1 cellular context compared by ENCODE assay signal in the genomic region with DNA sequence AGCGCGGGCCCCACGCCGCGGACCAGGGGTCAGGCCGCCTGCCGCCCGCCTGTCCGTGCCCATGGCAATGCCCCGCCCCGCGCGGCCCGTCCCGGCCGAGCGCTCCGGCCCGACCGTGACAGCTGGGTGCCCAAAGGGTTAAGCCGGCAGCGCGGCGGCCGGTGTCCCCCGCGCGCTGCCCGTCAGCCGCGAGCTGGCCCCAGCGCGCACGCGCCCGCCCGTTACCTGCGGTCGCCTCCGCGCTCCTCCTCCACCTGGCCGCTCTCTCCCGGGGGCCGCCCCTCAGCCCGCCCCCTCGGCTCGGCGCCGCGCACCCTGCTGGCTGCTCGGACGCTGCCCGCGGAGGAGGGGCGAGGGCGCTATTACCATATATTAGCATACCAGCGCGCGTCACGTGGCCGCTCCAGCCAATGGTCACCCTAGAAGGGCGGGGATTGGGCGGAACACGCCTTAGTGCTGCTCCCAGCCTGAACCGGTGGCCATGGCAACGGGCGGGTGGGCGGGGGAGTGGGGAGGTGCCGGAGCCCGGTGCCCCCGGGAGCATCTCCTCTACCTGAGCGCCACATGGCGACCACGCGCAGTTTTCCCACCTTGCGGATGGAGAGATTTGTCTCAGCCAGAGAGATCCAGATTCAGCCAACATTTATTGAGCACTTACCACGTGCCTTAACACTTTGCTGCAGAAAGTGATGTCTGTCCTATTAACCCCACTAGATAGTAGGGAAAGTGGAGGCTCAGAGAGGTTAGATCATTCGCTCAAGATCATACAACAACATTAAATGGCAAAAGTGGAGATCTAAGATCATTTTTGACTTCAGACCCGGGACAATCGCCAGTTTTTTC.
TF ChIP-seq lines count a peak whose summit lies in the region.

A gene with protein sequence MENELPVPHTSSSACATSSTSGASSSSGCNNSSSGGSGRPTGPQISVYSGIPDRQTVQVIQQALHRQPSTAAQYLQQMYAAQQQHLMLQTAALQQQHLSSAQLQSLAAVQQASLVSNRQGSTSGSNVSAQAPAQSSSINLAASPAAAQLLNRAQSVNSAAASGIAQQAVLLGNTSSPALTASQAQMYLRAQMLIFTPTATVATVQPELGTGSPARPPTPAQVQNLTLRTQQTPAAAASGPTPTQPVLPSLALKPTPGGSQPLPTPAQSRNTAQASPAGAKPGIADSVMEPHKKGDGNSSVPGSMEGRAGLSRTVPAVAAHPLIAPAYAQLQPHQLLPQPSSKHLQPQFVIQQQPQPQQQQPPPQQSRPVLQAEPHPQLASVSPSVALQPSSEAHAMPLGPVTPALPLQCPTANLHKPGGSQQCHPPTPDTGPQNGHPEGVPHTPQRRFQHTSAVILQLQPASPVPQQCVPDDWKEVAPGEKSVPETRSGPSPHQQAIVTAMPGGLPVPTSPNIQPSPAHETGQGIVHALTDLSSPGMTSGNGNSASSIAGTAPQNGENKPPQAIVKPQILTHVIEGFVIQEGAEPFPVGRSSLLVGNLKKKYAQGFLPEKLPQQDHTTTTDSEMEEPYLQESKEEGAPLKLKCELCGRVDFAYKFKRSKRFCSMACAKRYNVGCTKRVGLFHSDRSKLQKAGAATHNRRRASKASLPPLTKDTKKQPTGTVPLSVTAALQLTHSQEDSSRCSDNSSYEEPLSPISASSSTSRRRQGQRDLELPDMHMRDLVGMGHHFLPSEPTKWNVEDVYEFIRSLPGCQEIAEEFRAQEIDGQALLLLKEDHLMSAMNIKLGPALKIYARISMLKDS (minus strand): TSS at position 345 of the 843 bp plus-strand sequence. CDS start 55,556 bp downstream, outside the sequence.

TF ChIP-seq in GM12878, 131 proteins besides CTCF, POLR2A, EP300 and RAD21 (continued from another document and continues in another):
- no peak for TF ChIP-seq PKNOX1 (IDR thresholded peaks at IDR 0.05)
- TF ChIP-seq RB1 (IDR thresholded peaks at IDR 0.05; ENCODE audit: borderline replicate concordance) = 0 out of 2 replicates have a peak, but pooled peaks have one; percentile 20
- TF ChIP-seq ZBTB4 (CRISPR knock-in tag; IDR thresholded peaks at IDR 0.05) = no peak
- TF ChIP-seq ZBED1 (IDR thresholded peaks at IDR 0.05; ENCODE audit: borderline replicate concordance) = no peak
- TF ChIP-seq, protein P1, sequence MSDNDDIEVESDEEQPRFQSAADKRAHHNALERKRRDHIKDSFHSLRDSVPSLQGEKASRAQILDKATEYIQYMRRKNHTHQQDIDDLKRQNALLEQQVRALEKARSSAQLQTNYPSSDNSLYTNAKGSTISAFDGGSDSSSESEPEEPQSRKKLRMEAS (IDR thresholded peaks at IDR 0.05; ENCODE audit: low read depth, low read length) = peak; percentile 68; the same call in 1 of the 2 replicates
- no peak for TF ChIP-seq ZZZ3 (IDR thresholded peaks at IDR 0.05; ENCODE audit: control insufficient read depth, insufficient read length, low read depth)
- no peak for TF ChIP-seq CHD4 (IDR thresholded peaks at IDR 0.05)
- no peak for TF ChIP-seq PML (IDR thresholded peaks at IDR 0.05; ENCODE audit: low read length)
- TF ChIP-seq BCLAF1 (IDR thresholded peaks at IDR 0.05) = no peak
- 0 out of 2 replicates have a peak, but pooled peaks have one; percentile 18 for TF ChIP-seq CHD2 (IDR thresholded peaks at IDR 0.05; ENCODE audit: borderline replicate concordance, low read depth, low read length)
- no peak for TF ChIP-seq DPF2 (IDR thresholded peaks at IDR 0.05)
- TF ChIP-seq ATF3 (IDR thresholded peaks at IDR 0.05; ENCODE audit: borderline replicate concordance, extremely low read depth, low read depth, low read length) = peak; percentile 70; the same call in 1 of the 2 replicates
- TF ChIP-seq, protein P2, sequence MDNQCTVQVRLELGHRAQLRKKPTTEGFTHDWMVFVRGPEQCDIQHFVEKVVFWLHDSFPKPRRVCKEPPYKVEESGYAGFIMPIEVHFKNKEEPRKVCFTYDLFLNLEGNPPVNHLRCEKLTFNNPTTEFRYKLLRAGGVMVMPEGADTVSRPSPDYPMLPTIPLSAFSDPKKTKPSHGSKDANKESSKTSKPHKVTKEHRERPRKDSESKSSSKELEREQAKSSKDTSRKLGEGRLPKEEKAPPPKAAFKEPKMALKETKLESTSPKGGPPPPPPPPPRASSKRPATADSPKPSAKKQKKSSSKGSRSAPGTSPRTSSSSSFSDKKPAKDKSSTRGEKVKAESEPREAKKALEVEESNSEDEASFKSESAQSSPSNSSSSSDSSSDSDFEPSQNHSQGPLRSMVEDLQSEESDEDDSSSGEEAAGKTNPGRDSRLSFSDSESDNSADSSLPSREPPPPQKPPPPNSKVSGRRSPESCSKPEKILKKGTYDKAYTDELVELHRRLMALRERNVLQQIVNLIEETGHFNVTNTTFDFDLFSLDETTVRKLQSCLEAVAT (IDR thresholded peaks at IDR 0.05) = no peak
- TF ChIP-seq, protein P3, sequence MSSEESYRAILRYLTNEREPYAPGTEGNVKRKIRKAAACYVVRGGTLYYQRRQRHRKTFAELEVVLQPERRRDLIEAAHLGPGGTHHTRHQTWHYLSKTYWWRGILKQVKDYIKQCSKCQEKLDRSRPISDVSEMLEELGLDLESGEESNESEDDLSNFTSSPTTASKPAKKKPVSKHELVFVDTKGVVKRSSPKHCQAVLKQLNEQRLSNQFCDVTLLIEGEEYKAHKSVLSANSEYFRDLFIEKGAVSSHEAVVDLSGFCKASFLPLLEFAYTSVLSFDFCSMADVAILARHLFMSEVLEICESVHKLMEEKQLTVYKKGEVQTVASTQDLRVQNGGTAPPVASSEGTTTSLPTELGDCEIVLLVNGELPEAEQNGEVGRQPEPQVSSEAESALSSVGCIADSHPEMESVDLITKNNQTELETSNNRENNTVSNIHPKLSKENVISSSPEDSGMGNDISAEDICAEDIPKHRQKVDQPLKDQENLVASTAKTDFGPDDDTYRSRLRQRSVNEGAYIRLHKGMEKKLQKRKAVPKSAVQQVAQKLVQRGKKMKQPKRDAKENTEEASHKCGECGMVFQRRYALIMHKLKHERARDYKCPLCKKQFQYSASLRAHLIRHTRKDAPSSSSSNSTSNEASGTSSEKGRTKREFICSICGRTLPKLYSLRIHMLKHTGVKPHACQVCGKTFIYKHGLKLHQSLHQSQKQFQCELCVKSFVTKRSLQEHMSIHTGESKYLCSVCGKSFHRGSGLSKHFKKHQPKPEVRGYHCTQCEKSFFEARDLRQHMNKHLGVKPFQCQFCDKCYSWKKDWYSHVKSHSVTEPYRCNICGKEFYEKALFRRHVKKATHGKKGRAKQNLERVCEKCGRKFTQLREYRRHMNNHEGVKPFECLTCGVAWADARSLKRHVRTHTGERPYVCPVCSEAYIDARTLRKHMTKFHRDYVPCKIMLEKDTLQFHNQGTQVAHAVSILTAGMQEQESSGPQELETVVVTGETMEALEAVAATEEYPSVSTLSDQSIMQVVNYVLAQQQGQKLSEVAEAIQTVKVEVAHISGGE (CRISPR knock-in tag; IDR thresholded peaks at IDR 0.05) = no peak
- TF ChIP-seq LARP7 (IDR thresholded peaks at IDR 0.05) = peak; percentile 58; the same call in 1 of the 2 replicates
- TF ChIP-seq SMARCA5 (IDR thresholded peaks at IDR 0.05) = no peak
- TF ChIP-seq CBX5 (IDR thresholded peaks at IDR 0.05; ENCODE audit: low read depth) = no peak
- TF ChIP-seq TCF3 (IDR thresholded peaks at IDR 0.05; ENCODE audit: borderline replicate concordance, insufficient read depth, low read depth, low read length) = no peak
- TF ChIP-seq CREM (IDR thresholded peaks at IDR 0.05; ENCODE audit: low read depth) = no peak
- TF ChIP-seq PAX5 (IDR thresholded peaks at IDR 0.05; ENCODE audit: borderline replicate concordance, low read depth, low read length) = peak; percentile 10; the same call in 1 of the 2 replicates
- TF ChIP-seq EGR1 (IDR thresholded peaks at IDR 0.05; ENCODE audit: borderline replicate concordance in 1 of 2, low read depth in 2 of 2, low read length in 2 of 2) = peak in 1 of 2 experiments; percentile 26; a peak in 1 of 3 replicates
- 0 out of 2 replicates have a peak, but pooled peaks have one; percentile 52 for TF ChIP-seq IKZF1 (conservative IDR thresholded peaks at IDR 0.05)
- TF ChIP-seq HDAC2 (IDR thresholded peaks at IDR 0.05) = no peak
- TF ChIP-seq, protein P4, sequence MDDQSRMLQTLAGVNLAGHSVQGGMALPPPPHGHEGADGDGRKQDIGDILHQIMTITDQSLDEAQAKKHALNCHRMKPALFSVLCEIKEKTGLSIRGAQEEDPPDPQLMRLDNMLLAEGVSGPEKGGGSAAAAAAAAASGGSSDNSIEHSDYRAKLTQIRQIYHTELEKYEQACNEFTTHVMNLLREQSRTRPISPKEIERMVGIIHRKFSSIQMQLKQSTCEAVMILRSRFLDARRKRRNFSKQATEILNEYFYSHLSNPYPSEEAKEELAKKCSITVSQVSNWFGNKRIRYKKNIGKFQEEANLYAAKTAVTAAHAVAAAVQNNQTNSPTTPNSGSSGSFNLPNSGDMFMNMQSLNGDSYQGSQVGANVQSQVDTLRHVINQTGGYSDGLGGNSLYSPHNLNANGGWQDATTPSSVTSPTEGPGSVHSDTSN (IDR thresholded peaks at IDR 0.05; ENCODE audit: insufficient replicate concordance, low read depth, low read length) = no peak
- TF ChIP-seq ZSCAN29 (IDR thresholded peaks at IDR 0.05) = no peak
- no peak for TF ChIP-seq ZBTB40 (IDR thresholded peaks at IDR 0.05; ENCODE audit: borderline replicate concordance)
- TF ChIP-seq ZNF207 (IDR thresholded peaks at IDR 0.05; ENCODE audit: borderline replicate concordance) = no peak
- TF ChIP-seq MXI1 (IDR thresholded peaks at IDR 0.05; ENCODE audit: low read depth, low read length) = no peak
